In genomic region chr12:109480356-109480755, GRCh38 we compare ENCODE assay signal across 8 cellular contexts.
"Had no signal": no experiment of that assay in that cellular context is flagged by ENCODE, and none has a peak within 500 bp of the region (broad histone marks: within the 10 kb centered on the region; RNA-seq: fewer than 3 reads in every experiment).

No MANE protein-coding gene starts in this region.

- ATAC-seq: HCT116, K562 had no signal

- H3K27ac Mint-ChIP-seq: HFFc6 had no signal

- H3K9me3 Mint-ChIP-seq: HFFc6 had no signal

- H3K27ac ChIP-seq: GM23248 had no signal

- H3K9me3 ChIP-seq: HAP-1 had no signal

- DNase-seq: GM23248, GOT3, H7, HFFc6, IMR-90 had no signal

- H3K4me3 Mint-ChIP-seq: HFFc6 had no signal

- H3K4me3 ChIP-seq: GM23248, HAP-1, K562 had no signal
